ENCODE assay signal across 8 cellular contexts in genomic region chr11:130070829-130071205, GRCh38. TPM values are rescaled to one million over a fixed set of nuclear protein-coding genes. Genes with fewer than 3 reads are reported as not detected.
DNase-seq lines count a peak whose midpoint lies in the region; ATAC-seq and TF ChIP-seq lines count a peak whose summit lies in the region.

No MANE protein-coding gene starts in this region.

- WGBS in IMR-90 (ENCODE audit: extremely low coverage in 2 of 2, insufficient read length in 1 of 2), 2 experiments = no CpG with 5 or more reads among the region's 24 CpGs
- WGBS in iPS DF 6.9 (ENCODE audit: insufficient coverage, insufficient read length) = no CpG with 5 or more reads among the region's 24 CpGs

- H2BK15ac ChIP-seq in IMR-90 (ENCODE audit: low read depth, low read length) = no peak overlapping the region

- H4K8ac ChIP-seq in IMR-90 (ENCODE audit: low read depth in 2 of 2, low read length in 2 of 2) = no peak overlapping the region

- no peak overlapping the region for H2BK20ac ChIP-seq in IMR-90 (ENCODE audit: low read depth, low read length)

- H3K9me3 ChIP-seq in IMR-90 (ENCODE audit: control insufficient read depth, insufficient read depth, low read length) = no peaks in the 10 kb centered on the region
- no peaks in the 10 kb centered on the region for H3K9me3 ChIP-seq in iPS DF 6.9 (ENCODE audit: control insufficient read depth, insufficient read depth, low read length)

- H3K27ac ChIP-seq in IMR-90 (ENCODE audit: insufficient read depth, low read length) (peak overlapping the region; percentile 73), iPS DF 6.9 (ENCODE audit: low read length) (no peak overlapping the region), skin epidermis (peak overlapping the region; percentile 71 to 96 (median 88))

- peaks cover 6% of the 10 kb centered on the region; the same call in 1 of the 2 replicates for H3K9me1 ChIP-seq in IMR-90 (ENCODE audit: insufficient read depth, low read length)

- no peaks in the 10 kb centered on the region for H3K9me3 Mint-ChIP-seq in activated naive CD8-positive, alpha-beta T cell treated with anti-CD3 and anti-CD28 coated beads, Interleukin-2, amount 10 ng/mL, durations not matched to agents 7 days and 5 days

- H4K91ac ChIP-seq in IMR-90 (ENCODE audit: insufficient read depth, low read depth, low read length) = 0 out of 2 replicates have a peak overlapping the region, but pooled peaks have one; percentile 40

- no peak overlapping the region for H3K4ac ChIP-seq in IMR-90 (ENCODE audit: low read depth, low read length)

- DNase-seq in AG20443 (ENCODE audit: low spot score) (peak; percentile 40), IMR-90 (peak; percentile 36), iPS DF 6.9 (ENCODE audit: low read depth, low spot score) (no peak), NCI-H2196 treated with DMSO at 0.1 percent for 48 hours (lab: John Stamatoyannopoulos, UW; ENCODE audit: unreplicated experiment) (no peak), NCI-H2029 (lab: John Stamatoyannopoulos, UW) (no peak)
- DNase-seq in activated naive CD8-positive, alpha-beta T cell treated with anti-CD3 and anti-CD28 coated beads, Interleukin-2, amount 10 ng/mL, durations not matched to agents 7 days and 5 days = no peak

- no peaks in the 10 kb centered on the region for H3K36me3 Mint-ChIP-seq in activated naive CD8-positive, alpha-beta T cell treated with anti-CD3 and anti-CD28 coated beads, Interleukin-2, amount 10 ng/mL, durations not matched to agents 7 days and 5 days

- ATAC-seq in IMR-90 (ENCODE audit: low read depth) (no peak), HG02642 (IDR thresholded peaks at IDR 0.05; ENCODE audit: poor library complexity, unreplicated experiment) (no peak)
- ATAC-seq in activated naive CD8-positive, alpha-beta T cell treated with anti-CD3 and anti-CD28 coated beads, Interleukin-2, amount 10 ng/mL, durations not matched to agents 7 days and 5 days (ENCODE audit: low read depth) = no peak

- H3K27ac Mint-ChIP-seq in activated naive CD8-positive, alpha-beta T cell treated with anti-CD3 and anti-CD28 coated beads, Interleukin-2, amount 10 ng/mL, durations not matched to agents 7 days and 5 days = no peak overlapping the region

- H3K4me3 ChIP-seq in IMR-90 (ENCODE audit: insufficient read depth, low read depth, low read length) = peak overlapping the region; percentile 90
- peak overlapping the region; percentile 92; the same call in 1 of the 2 replicates for H3K4me3 ChIP-seq in iPS DF 6.9 (ENCODE audit: low read length)
- peak overlapping the region; percentile 63 to 99 (median 86) for H3K4me3 ChIP-seq in skin epidermis

- H3K79me1 ChIP-seq in IMR-90 (ENCODE audit: low read depth in 1 of 2, low read length in 2 of 2) = peaks cover 12 to 31% of the 10 kb centered on the region in 2 experiments

- no peak for TF ChIP-seq RAD21 in IMR-90 (IDR thresholded peaks at IDR 0.05; ENCODE audit: low read length)

- H4K20me1 ChIP-seq in IMR-90 (ENCODE audit: insufficient read depth, low read length) = peaks cover 26% of the 10 kb centered on the region

- no peaks in the 10 kb centered on the region for H3K27me3 ChIP-seq in IMR-90 (ENCODE audit: control insufficient read depth, insufficient read depth, low read length)
- H3K27me3 ChIP-seq in iPS DF 6.9 (ENCODE audit: control insufficient read depth, insufficient read depth, low read length) = peaks cover 4% of the 10 kb centered on the region; the same call in 1 of the 2 replicates

- H2BK5ac ChIP-seq in IMR-90 (ENCODE audit: low read depth, low read length, poor library complexity, severe bottlenecking) = no peak overlapping the region

- dilution Hi-C loops in IMR-90 (cut with HindIII; ENCODE audit: low sequenced_read_pairs, unreplicated experiment) = no loop called here

- H3K23ac ChIP-seq in IMR-90 (ENCODE audit: low read depth, low read length) = peak overlapping the region; percentile 88; the same call in 1 of the 2 replicates

- CTCF ChIA-PET in IMR-90 (lab: Yijun Ruan, JAX) = interaction anchor here (1.5 kb wide), 1 partner anchor 62 kb away, joined by 10 read pairs; no protein-coding TSS in a partner anchor

- no peak for TF ChIP-seq POLR2A in IMR-90 (IDR thresholded peaks at IDR 0.05; ENCODE audit: low read depth, low read length)

- peak overlapping the region; percentile 90 for H2AFZ ChIP-seq in IMR-90 (replicated peaks; ENCODE audit: low read length, poor library complexity)

- H3K18ac ChIP-seq in IMR-90 (ENCODE audit: low read depth, low read length) = no peak overlapping the region

- peaks cover 25% of the 10 kb centered on the region for H3K27me3 Mint-ChIP-seq in activated naive CD8-positive, alpha-beta T cell treated with anti-CD3 and anti-CD28 coated beads, Interleukin-2, amount 10 ng/mL, durations not matched to agents 7 days and 5 days

- peak overlapping the region; percentile 98 for H3K9ac ChIP-seq in IMR-90 (ENCODE audit: low read depth, low read length)

- H4K5ac ChIP-seq in IMR-90 (ENCODE audit: low read depth, low read length) = no peak overlapping the region

- H3K4me1 Mint-ChIP-seq in activated naive CD8-positive, alpha-beta T cell treated with anti-CD3 and anti-CD28 coated beads, Interleukin-2, amount 10 ng/mL, durations not matched to agents 7 days and 5 days = peaks cover 17% of the 10 kb centered on the region

- H2AK5ac ChIP-seq in IMR-90 (ENCODE audit: low read depth, low read length) = no peak overlapping the region

- no TSS peak for BruUV-seq in IMR-90 (replicated peaks; lab: Mats Ljungman, UMichigan)

- intact Hi-C loops in IMR-90 (cut with micrococcal nuclease) = loop anchor here (1.0 kb wide), 1 partner anchor 148 kb away; no protein-coding TSS in a partner anchor

- H3K36me3 ChIP-seq in IMR-90 (ENCODE audit: control insufficient read depth, insufficient read depth, low read length) (no peaks in the 10 kb centered on the region), iPS DF 6.9 (ENCODE audit: control insufficient read depth, insufficient read depth, low read length) (no peaks in the 10 kb centered on the region)

- H3K4me1 ChIP-seq in IMR-90 (ENCODE audit: control insufficient read depth, insufficient read depth, low read length) = peaks cover 4% of the 10 kb centered on the region; the same call in 1 of the 2 replicates
- peaks cover 1% of the 10 kb centered on the region for H3K4me1 ChIP-seq in iPS DF 6.9 (ENCODE audit: control insufficient read depth, insufficient read depth, low read length)

- no peak for TF ChIP-seq CTCF in IMR-90 (conservative IDR thresholded peaks at IDR 0.05; ENCODE audit: low read depth, low read length)

- peak overlapping the region; percentile 85 for H3K14ac ChIP-seq in IMR-90 (replicated peaks; ENCODE audit: low read depth, low read length)

- H3K56ac ChIP-seq in IMR-90 (ENCODE audit: extremely low read depth, insufficient read depth, low read length) = no peak overlapping the region

- peak overlapping the region; percentile 94 for H3K4me2 ChIP-seq in IMR-90 (ENCODE audit: low read depth, low read length)

- POLR2A ChIA-PET in IMR-90 (lab: Charles Lee; ENCODE audit: unreplicated experiment) = interaction anchor here (0.6 kb wide), 1 partner anchor 125 kb away, joined by 10 read pairs; no protein-coding TSS in a partner anchor
- POLR2A ChIA-PET in activated naive CD8-positive, alpha-beta T cell treated with anti-CD3 and anti-CD28 coated beads, Interleukin-2, amount 10 ng/mL, durations not matched to agents 7 days and 5 days (lab: Charles Lee) = interaction anchor here (1.0 to 2.8 kb wide), 2 partner anchors 68 to 148 kb away, joined by 4 to 27 read pairs; partner anchors contain the start of gene PRDM10

- in situ Hi-C loops in IMR-90 (cut with MboI; ENCODE audit: low sequenced_read_pairs) = no loop called here

- H2BK120ac ChIP-seq in IMR-90 (ENCODE audit: low read depth, low read length) = no peak overlapping the region

- peak overlapping the region; percentile 79 for H3K4me3 Mint-ChIP-seq in activated naive CD8-positive, alpha-beta T cell treated with anti-CD3 and anti-CD28 coated beads, Interleukin-2, amount 10 ng/mL, durations not matched to agents 7 days and 5 days

- H2AK9ac ChIP-seq in IMR-90 (replicated peaks; ENCODE audit: low read depth, low read length, poor library complexity) = peak overlapping the region; percentile 86

TF ChIP-seq in IMR-90, 13 proteins besides CTCF, POLR2A, EP300 and RAD21:
- TF ChIP-seq, protein P1, sequence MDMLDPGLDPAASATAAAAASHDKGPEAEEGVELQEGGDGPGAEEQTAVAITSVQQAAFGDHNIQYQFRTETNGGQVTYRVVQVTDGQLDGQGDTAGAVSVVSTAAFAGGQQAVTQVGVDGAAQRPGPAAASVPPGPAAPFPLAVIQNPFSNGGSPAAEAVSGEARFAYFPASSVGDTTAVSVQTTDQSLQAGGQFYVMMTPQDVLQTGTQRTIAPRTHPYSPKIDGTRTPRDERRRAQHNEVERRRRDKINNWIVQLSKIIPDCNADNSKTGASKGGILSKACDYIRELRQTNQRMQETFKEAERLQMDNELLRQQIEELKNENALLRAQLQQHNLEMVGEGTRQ (IDR thresholded peaks at IDR 0.05; ENCODE audit: low read depth, low read length) = no peak
- TF ChIP-seq MAFK (IDR thresholded peaks at IDR 0.05; ENCODE audit: low read depth, low read length) = peak; percentile 1; the same call in 1 of the 2 replicates

RNA-seq across cellular contexts. Expression of gene APLP2, which starts 1.1 kb away (rescaled TPM):
- total RNA-seq in IMR-90 (2012; rRNA removed) = 127 and 134 TPM in 2 replicates
- 210 and 235 TPM in 2 replicates for polyA plus RNA-seq in IMR-90 (2012; rRNA removed)
- polyA plus RNA-seq in IMR-90 (2012; cell fraction: cytosol; rRNA removed) = 149 and 158 TPM in 2 replicates
- 87.7 and 134 TPM in 2 replicates for polyA plus RNA-seq in IMR-90 (2012; cell fraction: nucleus; rRNA removed; ENCODE audit: low replicate concordance)
- 10 to 100 TPM; 26.1 to 31.5 TPM for total RNA-seq in activated naive CD8-positive, alpha-beta T cell treated with anti-CD3 and anti-CD28 coated beads, Interleukin-2, amount 10 ng/mL, durations not matched to agents 7 days and 5 days

Comparison
In these comparisons a context has a peak if more than half of its experiments do, and no peak if none do; other contexts are left out.
1. DNase-seq: peak in AG20443 (single experiment) and IMR-90 (single experiment); none in activated naive CD8-positive, alpha-beta T cell treated with anti-CD3 and anti-CD28 coated beads, Interleukin-2, amount 10 ng/mL, durations not matched to agents 7 days and 5 days (single experiment), iPS DF 6.9 (single experiment), NCI-H2196 treated with DMSO at 0.1 percent for 48 hours (single experiment) and NCI-H2029 (single experiment).
2. Peak in every context shown above with its lines, with median percentiles within 50 percentile points of each other: H3K4me3 ChIP-seq.